Comparison of ENCODE assay signal across 12 cellular contexts in genomic region chr13:30766957-30767603, GRCh38. TPM values are rescaled to one million over a fixed set of nuclear protein-coding genes. Genes with fewer than 3 reads are reported as not detected.
DNase-seq lines count a peak whose midpoint lies in the region; ATAC-seq and TF ChIP-seq lines count a peak whose summit lies in the region.
"Had no signal": no experiment of that assay in that cellular context is flagged by ENCODE, and none has a peak within 500 bp of the region (broad histone marks: within the 10 kb centered on the region; RNA-seq: fewer than 3 reads in every experiment).

No MANE protein-coding gene starts in this region.

- H3K27ac Mint-ChIP-seq in activated CD4-positive, alpha-beta memory T cell treated with anti-CD3 and anti-CD28 coated beads, Interleukin-2, amount 10 ng/mL, durations not matched to agents 7 days and 5 days: no peak overlapping the region
- peak overlapping the region; percentile 61 for H3K27ac Mint-ChIP-seq in stimulated activated naive B cell treated with anti-CD40 and anti-IgM and Interleukin-4, amounts not matched to agents 10 μg/mL and 1 μg/mL and 100 μg/mL, for 72 hours

- ATAC-seq in HG02885 (IDR thresholded peaks at IDR 0.05; ENCODE audit: poor library complexity, unreplicated experiment): peak; percentile 68
- ATAC-seq in stimulated activated naive B cell treated with anti-CD40 and anti-IgM and Interleukin-4, amounts not matched to agents 10 μg/mL and 1 μg/mL and 100 μg/mL, for 72 hours (replicated peaks): peak; percentile 75 to 90
- ATAC-seq: left lung had no signal

- no peak overlapping the region for H3K4me3 Mint-ChIP-seq in activated CD4-positive, alpha-beta memory T cell treated with anti-CD3 and anti-CD28 coated beads, Interleukin-2, amount 10 ng/mL, durations not matched to agents 7 days and 5 days
- no peak overlapping the region for H3K4me3 Mint-ChIP-seq in stimulated activated naive B cell treated with anti-CD40 and anti-IgM and Interleukin-4, amounts not matched to agents 10 μg/mL and 1 μg/mL and 100 μg/mL, for 72 hours
- H3K4me3 Mint-ChIP-seq: brain had no signal

- DNase-seq in activated CD8-positive, alpha-beta memory T cell treated with anti-CD3 and anti-CD28 coated beads, Interleukin-2, amount 50 U/mL, for 1 hour (ENCODE audit: extremely low read depth): peak; percentile 17
- no peak for DNase-seq in activated CD8-positive, alpha-beta memory T cell treated with anti-CD3 and anti-CD28 coated beads for 24 hours
- peak; percentile 24 for DNase-seq in activated CD4-positive, alpha-beta memory T cell treated with anti-CD3 and anti-CD28 coated beads, Interleukin-2, amount 10 ng/mL, durations not matched to agents 7 days and 5 days
- DNase-seq in stimulated activated naive B cell treated with anti-CD40 and anti-IgM and Interleukin-4, amounts not matched to agents 10 μg/mL and 1 μg/mL and 100 μg/mL, for 72 hours: peak; percentile 28
- no peak for DNase-seq in NCI-H1694 treated with DMSO at 0.1 percent for 48 hours (lab: John Stamatoyannopoulos, UW)
- no peak for DNase-seq in DMS153 treated with DMSO at 0.1 percent for 48 hours (lab: John Stamatoyannopoulos, UW; ENCODE audit: unreplicated experiment)
- no peak for DNase-seq in coronary artery (ENCODE audit: low spot score)
- DNase-seq: left lung, NCI-H187 had no signal

- H3K4me3 ChIP-seq in coronary artery: no peak overlapping the region
- H3K4me3 ChIP-seq: left lung had no signal

- CTCF ChIA-PET in activated CD4-positive, alpha-beta memory T cell treated with anti-CD3 and anti-CD28 coated beads, Interleukin-2, amount 10 ng/mL, durations not matched to agents 7 days and 5 days (lab: Charles Lee): interaction anchor here (0.7 to 1.3 kb wide), 3 partner anchors 12 to 635 kb away, joined by 3 read pairs; no protein-coding TSS in a partner anchor

- H3K36me3 Mint-ChIP-seq in activated CD4-positive, alpha-beta memory T cell treated with anti-CD3 and anti-CD28 coated beads, Interleukin-2, amount 10 ng/mL, durations not matched to agents 7 days and 5 days (ENCODE audit: low read depth): peaks cover 69% of the 10 kb centered on the region
- peaks cover 12 to 30% of the 10 kb centered on the region in 2 donors for H3K36me3 Mint-ChIP-seq in stimulated activated naive B cell treated with anti-CD40 and anti-IgM and Interleukin-4, amounts not matched to agents 10 μg/mL and 1 μg/mL and 100 μg/mL, for 72 hours
- H3K36me3 Mint-ChIP-seq: brain had no signal

- POLR2A ChIA-PET in activated CD4-positive, alpha-beta memory T cell treated with anti-CD3 and anti-CD28 coated beads, Interleukin-2, amount 10 ng/mL, durations not matched to agents 7 days and 5 days (lab: Charles Lee): interaction anchor here (0.9 to 2.6 kb wide), 4 partner anchors 8 to 27 kb away, joined by 3 to 9 read pairs (median 6); no protein-coding TSS in a partner anchor

- H3K27me3 Mint-ChIP-seq in activated CD4-positive, alpha-beta memory T cell treated with anti-CD3 and anti-CD28 coated beads, Interleukin-2, amount 10 ng/mL, durations not matched to agents 7 days and 5 days: no peaks in the 10 kb centered on the region
- H3K27me3 Mint-ChIP-seq in stimulated activated naive B cell treated with anti-CD40 and anti-IgM and Interleukin-4, amounts not matched to agents 10 μg/mL and 1 μg/mL and 100 μg/mL, for 72 hours: no peaks in the 10 kb centered on the region

- H3K27ac ChIP-seq in coronary artery: no peak overlapping the region
- H3K27ac ChIP-seq: left lung had no signal

- no peaks in the 10 kb centered on the region for H3K9me3 Mint-ChIP-seq in activated CD4-positive, alpha-beta memory T cell treated with anti-CD3 and anti-CD28 coated beads, Interleukin-2, amount 10 ng/mL, durations not matched to agents 7 days and 5 days
- H3K9me3 Mint-ChIP-seq in stimulated activated naive B cell treated with anti-CD40 and anti-IgM and Interleukin-4, amounts not matched to agents 10 μg/mL and 1 μg/mL and 100 μg/mL, for 72 hours: no peaks in the 10 kb centered on the region

- H3K4me1 Mint-ChIP-seq in activated CD4-positive, alpha-beta memory T cell treated with anti-CD3 and anti-CD28 coated beads, Interleukin-2, amount 10 ng/mL, durations not matched to agents 7 days and 5 days: peaks cover 30% of the 10 kb centered on the region
- H3K4me1 Mint-ChIP-seq in stimulated activated naive B cell treated with anti-CD40 and anti-IgM and Interleukin-4, amounts not matched to agents 10 μg/mL and 1 μg/mL and 100 μg/mL, for 72 hours: peaks cover 1 to 15% of the 10 kb centered on the region in 2 donors

- no peak for TF ChIP-seq CTCF in coronary artery (IDR thresholded peaks at IDR 0.05)

RNA-seq across cellular contexts. Expression of gene ALOX5AP, which starts 31.7 kb away (rescaled TPM):
- 100 to 1,000 TPM; 230 to 238 TPM for total RNA-seq in activated CD4-positive, alpha-beta memory T cell treated with anti-CD3 and anti-CD28 coated beads, Interleukin-2, amount 10 ng/mL, durations not matched to agents 7 days and 5 days
- total RNA-seq: A673 had no signal

Comparison
In these comparisons a context has a peak if more than half of its experiments do, and no peak if none do; other contexts are left out.
1. DNase-seq: peak in activated CD8-positive, alpha-beta memory T cell treated with anti-CD3 and anti-CD28 coated beads, Interleukin-2, amount 50 U/mL, for 1 hour (single experiment), activated CD4-positive, alpha-beta memory T cell treated with anti-CD3 and anti-CD28 coated beads, Interleukin-2, amount 10 ng/mL, durations not matched to agents 7 days and 5 days (single experiment) and stimulated activated naive B cell treated with anti-CD40 and anti-IgM and Interleukin-4, amounts not matched to agents 10 μg/mL and 1 μg/mL and 100 μg/mL, for 72 hours (single experiment); none in activated CD8-positive, alpha-beta memory T cell treated with anti-CD3 and anti-CD28 coated beads for 24 hours (single experiment), NCI-H1694 treated with DMSO at 0.1 percent for 48 hours (single experiment), DMS153 treated with DMSO at 0.1 percent for 48 hours (single experiment) and coronary artery (single experiment).